Comparison of ENCODE assay signal across 10 cellular contexts in the genomic region with DNA sequence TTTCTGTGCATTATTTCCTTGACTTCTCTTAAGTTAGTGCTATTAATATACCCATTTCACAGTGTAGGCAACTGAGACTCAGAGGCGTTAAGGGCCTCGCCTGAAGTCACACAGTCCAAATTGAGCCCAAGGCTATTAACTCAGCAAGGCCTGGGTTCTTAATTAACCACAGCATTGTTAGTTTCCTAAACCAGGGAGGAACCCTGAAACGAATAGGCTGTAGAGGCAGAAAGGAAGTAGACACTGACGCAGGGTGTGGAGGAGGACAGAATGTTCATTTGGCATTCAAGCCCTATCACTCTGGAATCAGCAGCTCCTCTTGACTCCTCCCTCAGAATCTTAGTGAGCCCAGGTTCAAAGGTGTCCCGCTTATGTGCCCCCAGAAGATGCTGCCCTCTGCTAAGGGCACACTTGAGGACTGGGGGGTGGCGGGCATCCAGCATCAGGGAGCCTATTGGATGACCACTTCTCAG. TPM values are rescaled to one million over a fixed set of nuclear protein-coding genes. Genes with fewer than 3 reads are reported as not detected.
DNase-seq lines count a peak whose midpoint lies in the region; ATAC-seq, FAIRE-seq and TF ChIP-seq lines count a peak whose summit lies in the region.
"Had no signal": no experiment of that assay in that cellular context is flagged by ENCODE, and none has a peak within 500 bp of the region (broad histone marks: within the 10 kb centered on the region; RNA-seq: fewer than 3 reads in every experiment).

No MANE protein-coding gene starts in this region.

- CTCF ChIA-PET in MCF 10A (lab: Yijun Ruan, JAX), result interaction anchor here (3.4 kb wide), 1 partner anchor 12 kb away, joined by 34 read pairs; a partner anchor contains a TSS
- CTCF ChIA-PET in mammary epithelial cell (lab: Charles Lee; ENCODE audit: low non-redundant PET), result no interaction called here
- CTCF ChIA-PET in HepG2 (lab: Yijun Ruan, JAX; ENCODE audit: low intra/inter-chr PET ratio, low total read pairs), result no interaction called here

- H3K27ac Mint-ChIP-seq in MCF 10A (ENCODE audit: low read depth, unreplicated experiment) (peak overlapping the region; percentile 46), glutamatergic neuron (ENCODE audit: unreplicated experiment) (no peak overlapping the region)

- H3K36me3 Mint-ChIP-seq in MCF 10A (ENCODE audit: insufficient read depth, unreplicated experiment), result no peaks in the 10 kb centered on the region
- no peaks in the 10 kb centered on the region for H3K36me3 Mint-ChIP-seq in glutamatergic neuron (ENCODE audit: unreplicated experiment)

- H3K27ac ChIP-seq in mammary epithelial cell (ENCODE audit: insufficient read depth, low read depth, low read length) (no peak overlapping the region), HepG2 (ENCODE audit: extremely low read length, insufficient read depth, low read length) (no peak overlapping the region), thyroid gland (peak overlapping the region; percentile 39 to 50 (median 50))

- H3K9me3 ChIP-seq in mammary epithelial cell (replicated peaks; ENCODE audit: insufficient read depth, low read length) (no peaks in the 10 kb centered on the region), HepG2 (ENCODE audit: low read length) (no peaks in the 10 kb centered on the region), thyroid gland (no peaks in the 10 kb centered on the region)

- no peak for ATAC-seq in HepG2
- ATAC-seq in GM19452 (IDR thresholded peaks at IDR 0.05; ENCODE audit: unreplicated experiment), result no peak

- dilution Hi-C loops in mammary epithelial cell (cut with HindIII; ENCODE audit: low sequenced_read_pairs), result no loop called here

- H3K4me3 Mint-ChIP-seq in MCF 10A (ENCODE audit: unreplicated experiment) (no peak overlapping the region), glutamatergic neuron (ENCODE audit: unreplicated experiment) (no peak overlapping the region)

- FAIRE-seq in HepG2 (lab: Jason Lieb, UNC), result no peak
- FAIRE-seq: H54 had no signal

- WGBS in mammary epithelial cell (ENCODE audit: low coverage, missing lambda C conversion rate), result 88% methylated on average over 6 of the region's 6 CpGs
- 100% methylated on average over 5 of the region's 6 CpGs for WGBS in HepG2 (ENCODE audit: low lambda C conversion rate)
- 84 to 87% methylated on average over 6 of the region's 6 CpGs for WGBS in thyroid gland, 2 donors

- peaks cover 93% of the 10 kb centered on the region for H3K79me2 ChIP-seq in mammary epithelial cell (ENCODE audit: insufficient read depth, low read length)
- peaks cover 60% of the 10 kb centered on the region for H3K79me2 ChIP-seq in HepG2 (ENCODE audit: insufficient read depth, low read length)

- BruUV-seq in MCF 10A (replicated peaks; lab: Mats Ljungman, UMichigan) (no TSS peak), mammary epithelial cell (replicated peaks; lab: Mats Ljungman, UMichigan) (no TSS peak), HepG2 (replicated peaks; lab: Mats Ljungman, UMichigan) (no TSS peak)

- H4K20me1 ChIP-seq in mammary epithelial cell (ENCODE audit: insufficient read depth, low read length) (no peaks in the 10 kb centered on the region), HepG2 (ENCODE audit: insufficient read depth, low read length) (no peaks in the 10 kb centered on the region)

- H3K4me1 ChIP-seq in mammary epithelial cell (ENCODE audit: insufficient read depth, low read length) (peaks cover 38% of the 10 kb centered on the region), HepG2 (ENCODE audit: insufficient read depth, low read length) (peaks cover 73% of the 10 kb centered on the region), thyroid gland (peaks cover 36 to 38% of the 10 kb centered on the region in 2 donors)

- H3K9me3 Mint-ChIP-seq in MCF 10A (ENCODE audit: unreplicated experiment) (no peaks in the 10 kb centered on the region), glutamatergic neuron (ENCODE audit: unreplicated experiment) (peaks cover 1% of the 10 kb centered on the region)

- no peak for TF ChIP-seq RAD21 in HepG2 (CRISPR knock-in tag; IDR thresholded peaks at IDR 0.05)

- H3K36me3 ChIP-seq in mammary epithelial cell (ENCODE audit: insufficient read depth, low read length) (no peaks in the 10 kb centered on the region), HepG2 (replicated peaks in 1 of 2; ENCODE audit: control insufficient read depth in 1 of 2, insufficient read depth in 2 of 2, low read length in 2 of 2) (peaks cover 0 to 1% of the 10 kb centered on the region in 2 experiments; a peak in 2 of 5 replicates), thyroid gland (no peaks in the 10 kb centered on the region)

- no peak for TF ChIP-seq POLR2A in HepG2 (IDR thresholded peaks at IDR 0.05; ENCODE audit: insufficient read depth in 1 of 2, low read depth in 2 of 2, low read length in 2 of 2)
- no peak for TF ChIP-seq POLR2A in thyroid gland (IDR thresholded peaks at IDR 0.05)

- H3K27me3 Mint-ChIP-seq in MCF 10A (ENCODE audit: insufficient read depth, unreplicated experiment) (no peaks in the 10 kb centered on the region), glutamatergic neuron (ENCODE audit: unreplicated experiment) (no peaks in the 10 kb centered on the region)

- H3K9ac ChIP-seq in mammary epithelial cell (ENCODE audit: insufficient read depth, low read length) (no peak overlapping the region), HepG2 (ENCODE audit: insufficient read depth, low read depth, low read length) (no peak overlapping the region)

- H2AFZ ChIP-seq in mammary epithelial cell (ENCODE audit: low read depth, low read length), result no peak overlapping the region
- no peak overlapping the region for H2AFZ ChIP-seq in HepG2 (ENCODE audit: low read length)

- peaks cover 36% of the 10 kb centered on the region for H3K4me1 Mint-ChIP-seq in MCF 10A (ENCODE audit: insufficient read depth, unreplicated experiment)
- peaks cover 9% of the 10 kb centered on the region for H3K4me1 Mint-ChIP-seq in glutamatergic neuron (ENCODE audit: low read depth, unreplicated experiment)

- in situ Hi-C loops in mammary epithelial cell (cut with MboI; ENCODE audit: low sequenced_read_pairs in 2 of 2), result no loop called here
- in situ Hi-C loops in HepG2 (cut with HindIII; ENCODE audit: extremely low pct_ligation_motif_present, low pct_unique_long_range_greater_than_20kb), result no loop called here

- intact Hi-C loops in MCF 10A (cut with micrococcal nuclease) (no loop called here), mammary epithelial cell (cut with micrococcal nuclease) (no loop called here), HepG2 (cut with micrococcal nuclease; ENCODE audit: unreplicated experiment) (no loop called here), thyroid gland (cut with DNase I) (no loop called here)

- TF ChIP-seq CTCF in MCF 10A (IDR thresholded peaks at IDR 0.05; ENCODE audit: unreplicated experiment) (no peak), mammary epithelial cell (conservative IDR thresholded peaks at IDR 0.05 in 1 of 2, IDR thresholded peaks at IDR 0.05 in 1 of 2; ENCODE audit: extremely low read depth in 1 of 2, insufficient read depth in 1 of 2, low read depth in 1 of 2, low read length in 2 of 2) (no peak), HepG2 (CRISPR knock-in tag; IDR thresholded peaks at IDR 0.05) (no peak), thyroid gland (IDR thresholded peaks at IDR 0.05) (no peak), glutamatergic neuron (IDR thresholded peaks at IDR 0.05; ENCODE audit: partially characterized antibody, unreplicated experiment) (no peak)

- H3K27me3 ChIP-seq in mammary epithelial cell (ENCODE audit: insufficient read depth, low read length) (no peaks in the 10 kb centered on the region), HepG2 (ENCODE audit: control insufficient read depth in 1 of 2, insufficient read depth in 2 of 2, low read length in 2 of 2) (no peaks in the 10 kb centered on the region), thyroid gland (no peaks in the 10 kb centered on the region)

- H3K4me3 ChIP-seq in mammary epithelial cell (replicated peaks in 1 of 3; ENCODE audit: insufficient read depth in 1 of 3, low read depth in 2 of 3, low read length in 3 of 3), result no peak overlapping the region
- H3K4me3 ChIP-seq in HepG2 (replicated peaks in 1 of 3; ENCODE audit: insufficient read depth in 1 of 3, low read depth in 2 of 3, low read length in 3 of 3), result no peak overlapping the region
- no peak overlapping the region for H3K4me3 ChIP-seq in thyroid gland (replicated peaks in 1 of 3)

- H3K4me2 ChIP-seq in mammary epithelial cell (ENCODE audit: insufficient read depth, low read depth, low read length) (no peak overlapping the region), HepG2 (ENCODE audit: low read depth, low read length) (no peak overlapping the region)

- POLR2A ChIA-PET in MCF 10A (lab: Yijun Ruan, JAX), result interaction anchor here (1.0 to 1.1 kb wide), 2 partner anchors 12 to 16 kb away, joined by 3 to 6 read pairs; no protein-coding TSS in a partner anchor
- POLR2A ChIA-PET in HepG2 (lab: Yijun Ruan, JAX), result interaction anchor here (2.6 kb wide), 1 partner anchor 12 kb away, joined by 8 read pairs; no protein-coding TSS in a partner anchor

- DNase-seq in MCF 10A (ENCODE audit: unreplicated experiment) (no peak), mammary epithelial cell (no peak), HepG2 (ENCODE audit: low spot score) (no peak), thyroid gland (no peak), NCI-H2171 treated with DMSO at 0.1 percent for 48 hours (lab: John Stamatoyannopoulos, UW) (no peak), glutamatergic neuron (no peak)
- DNase-seq in activated CD8-positive, alpha-beta memory T cell treated with anti-CD3 and anti-CD28 coated beads, Interleukin-2, amount 50 U/mL, for 4 hours, result peak; percentile 39
- DNase-seq: kidney glomerular epithelial cell had no signal

- TF ChIP-seq EP300 in HepG2 (IDR thresholded peaks at IDR 0.05; ENCODE audit: low read depth in 2 of 2, low read length in 2 of 2) (no peak), HepG2 (CRISPR knock-in tag; IDR thresholded peaks at IDR 0.05; ENCODE audit: borderline replicate concordance) (no peak)

RNA-seq across cellular contexts. Expression of a gene that starts 13.9 kb away (rescaled TPM):
- total RNA-seq in MCF 10A (2022), result 10.6 and 13.1 TPM in 2 replicates
- 10 to 100 TPM; 17.5 to 43.7 TPM for total RNA-seq in mammary epithelial cell
- 30.8 TPM for polyA plus RNA-seq in mammary epithelial cell
- polyA minus RNA-seq in mammary epithelial cell, result 44.5 TPM
- 23.1 and 32.8 TPM in 2 replicates for total RNA-seq in HepG2 (2016; rRNA removed; fragmentation: Illumina TruSeq; extraction: Trizol)
- 4.0 TPM in 2 replicates for total RNA-seq in HepG2 (2016; cell fraction: cytosol; rRNA removed; fragmentation: Illumina TruSeq; extraction: Trizol; ENCODE audit: low read depth)
- 21.8 and 28.1 TPM in 2 replicates for total RNA-seq in HepG2 (2016; cell fraction: insoluble cytoplasmic fraction; rRNA removed; fragmentation: Illumina TruSeq; extraction: Trizol)
- 17.0 and 18.1 TPM in 2 replicates for total RNA-seq in HepG2 (2016; cell fraction: membrane; rRNA removed; fragmentation: Illumina TruSeq; extraction: Trizol)
- total RNA-seq in HepG2 (2016; cell fraction: nucleus; rRNA removed; fragmentation: Illumina TruSeq; extraction: Trizol), result 24.9 and 26.4 TPM in 2 replicates
- polyA plus RNA-seq in HepG2 (2011; rRNA removed), result 10.3 and 14.8 TPM in 2 replicates
- 9.2 and 9.4 TPM in 2 replicates for polyA plus RNA-seq in HepG2 (2011; cell fraction: cytosol; rRNA removed)
- polyA plus RNA-seq in HepG2 (2011; cell fraction: nucleus; rRNA removed), result 10.3 and 12.6 TPM in 2 replicates
- 9.0 and 10.3 TPM in 2 replicates for polyA plus RNA-seq in HepG2 (2012)
- polyA plus RNA-seq in HepG2 (2016; cell fraction: cytosol; fragmentation: Illumina TruSeq; extraction: Trizol; ENCODE audit: low read depth), result 2.0 and 2.2 TPM in 2 replicates
- polyA plus RNA-seq in HepG2 (2016; cell fraction: insoluble cytoplasmic fraction; fragmentation: Illumina TruSeq; extraction: Trizol; ENCODE audit: low read depth), result 29.1 and 30.2 TPM in 2 replicates
- 7.6 and 8.1 TPM in 2 replicates for polyA plus RNA-seq in HepG2 (2016; cell fraction: membrane; fragmentation: Illumina TruSeq; extraction: Trizol; ENCODE audit: low read depth)
- polyA plus RNA-seq in HepG2 (2016; cell fraction: nucleus; fragmentation: Illumina TruSeq; extraction: Trizol; ENCODE audit: insufficient read depth, low read depth), result 19.5 and 19.8 TPM in 2 replicates
- polyA minus RNA-seq in HepG2 (2011; rRNA and poly(A)+ RNA removed; ENCODE audit: low replicate concordance), result 11.4 and 21.5 TPM in 2 replicates
- polyA minus RNA-seq in HepG2 (2011; cell fraction: cytosol; rRNA and poly(A)+ RNA removed), result 14.4 and 17.7 TPM in 2 replicates
- polyA minus RNA-seq in HepG2 (2011; cell fraction: nucleus; rRNA and poly(A)+ RNA removed), result 21.6 and 31.8 TPM in 2 replicates
- 10 to 100 TPM; 15.7 to 20.8 (median 18.8) TPM for total RNA-seq in thyroid gland
- total RNA-seq in glutamatergic neuron (ENCODE audit: unreplicated experiment), result 10.8 TPM

Comparison
In these comparisons a context has a peak if more than half of its experiments do, and no peak if none do; other contexts are left out.
1. H3K27ac ChIP-seq: peak in thyroid gland (3 of 3); none in mammary epithelial cell (single experiment) and HepG2 (single experiment).